ENCODE assay signal across 8 cellular contexts in genomic region chr3:152307829-152308474, GRCh38. TPM values are rescaled to one million over a fixed set of nuclear protein-coding genes. Genes with fewer than 3 reads are reported as not detected.
A peak's percentile ranks its signal among the peaks of the same experiment; 100 is the strongest.
DNase-seq lines count a peak whose midpoint lies in the region; ATAC-seq, FAIRE-seq and TF ChIP-seq lines count a peak whose summit lies in the region.

No MANE protein-coding gene starts in this region.

- intact Hi-C loops in kidney (cut with DNase I): no loop called here
- intact Hi-C loops in head of caudate nucleus (cut with DNase I): no loop called here

- H3K4me1 ChIP-seq in GM23338 (ENCODE audit: insufficient read depth): peaks cover 52% of the 10 kb centered on the region
- H3K4me1 ChIP-seq in kidney (ENCODE audit: control insufficient read depth in 1 of 2, insufficient read depth in 1 of 2, low read depth in 1 of 2, low read length in 2 of 2): peaks cover 13 to 23% of the 10 kb centered on the region in 2 donors

- DNase-seq in GM23338 (ENCODE audit: low spot score) (peak; percentile 25), kidney (no peak), dermis blood vessel endothelial cell (no peak), head of caudate nucleus (no peak), AG08396 (ENCODE audit: low spot score) (no peak)
- DNase-seq in stimulated activated effector memory CD8-positive, alpha-beta T cell treated with anti-CD3 and anti-CD28 coated beads, Interleukin-12 subunit alpha, Interleukin-12 subunit beta, amount 100 ng/mL, for 72 hours (ENCODE audit: low spot score in 2 of 2): no peak

- H3K36me3 ChIP-seq in GM23338 (ENCODE audit: insufficient read depth) (no peaks in the 10 kb centered on the region), kidney (ENCODE audit: control insufficient read depth in 1 of 2, insufficient read depth in 2 of 2, low read length in 2 of 2) (no peaks in the 10 kb centered on the region)

- H3K27me3 Mint-ChIP-seq in GM23338 (ENCODE audit: insufficient read depth, low read depth, poor library complexity): no peaks in the 10 kb centered on the region

- no peak overlapping the region for H3K4me3 Mint-ChIP-seq in GM23338
- no peak overlapping the region for H3K4me3 Mint-ChIP-seq in stimulated activated effector memory CD8-positive, alpha-beta T cell treated with anti-CD3 and anti-CD28 coated beads, Interleukin-12 subunit alpha, Interleukin-12 subunit beta, amount 100 ng/mL, for 72 hours

- ATAC-seq in GM23338: peak; percentile 76
- ATAC-seq in stimulated activated effector memory CD8-positive, alpha-beta T cell treated with anti-CD3 and anti-CD28 coated beads, Interleukin-12 subunit alpha, Interleukin-12 subunit beta, amount 100 ng/mL, for 72 hours: no peak
- no peak for ATAC-seq in GM18873 (IDR thresholded peaks at IDR 0.05; ENCODE audit: low FRiP score, unreplicated experiment)

- H3K4me2 ChIP-seq in GM23338: peak overlapping the region; percentile 37; the same call in 1 of the 2 replicates

- peaks cover 51% of the 10 kb centered on the region for H3K79me2 ChIP-seq in GM23338 (replicated peaks; ENCODE audit: insufficient read depth)

- no peak for FAIRE-seq in kidney (lab: Jason Lieb, UNC)

- no peak overlapping the region for H3K9ac ChIP-seq in kidney (ENCODE audit: low read length in 2 of 2)

- H3K9me3 Mint-ChIP-seq in GM23338: no peaks in the 10 kb centered on the region
- H3K9me3 Mint-ChIP-seq in stimulated activated effector memory CD8-positive, alpha-beta T cell treated with anti-CD3 and anti-CD28 coated beads, Interleukin-12 subunit alpha, Interleukin-12 subunit beta, amount 100 ng/mL, for 72 hours: no peaks in the 10 kb centered on the region

- no peaks in the 10 kb centered on the region for H3K27me3 ChIP-seq in GM23338 (ENCODE audit: insufficient read depth)

- no peaks in the 10 kb centered on the region for H3K9me2 ChIP-seq in GM23338 (ENCODE audit: insufficient read depth)

- H3K4me1 Mint-ChIP-seq in GM23338: peaks cover 52% of the 10 kb centered on the region
- peaks cover 50% of the 10 kb centered on the region for H3K4me1 Mint-ChIP-seq in stimulated activated effector memory CD8-positive, alpha-beta T cell treated with anti-CD3 and anti-CD28 coated beads, Interleukin-12 subunit alpha, Interleukin-12 subunit beta, amount 100 ng/mL, for 72 hours

- no peak overlapping the region for H2AFZ ChIP-seq in GM23338

- no peak for TF ChIP-seq CTCF in GM23338 (conservative IDR thresholded peaks at IDR 0.05; ENCODE audit: low read depth in 2 of 2)
- TF ChIP-seq CTCF in VCaP (conservative IDR thresholded peaks at IDR 0.05): no peak
- no peak for TF ChIP-seq CTCF in kidney (IDR thresholded peaks at IDR 0.05; ENCODE audit: borderline replicate concordance, extremely low read depth, insufficient read depth)

- no peaks in the 10 kb centered on the region for H3F3A ChIP-seq in GM23338 (replicated peaks; ENCODE audit: low read depth)

- H3K4me3 ChIP-seq in GM23338: no peak overlapping the region
- no peak overlapping the region for H3K4me3 ChIP-seq in kidney (ENCODE audit: low read length in 2 of 2)

- H3K27ac Mint-ChIP-seq in GM23338: peak overlapping the region; percentile 25; the same call in 1 of the 2 replicates
- peak overlapping the region; percentile 84 for H3K27ac Mint-ChIP-seq in stimulated activated effector memory CD8-positive, alpha-beta T cell treated with anti-CD3 and anti-CD28 coated beads, Interleukin-12 subunit alpha, Interleukin-12 subunit beta, amount 100 ng/mL, for 72 hours

- H3K27ac ChIP-seq in GM23338 (ENCODE audit: low read depth): no peak overlapping the region
- peak overlapping the region; percentile 84 for H3K27ac ChIP-seq in VCaP
- peak overlapping the region; percentile 40 to 76 for H3K27ac ChIP-seq in kidney (ENCODE audit: low read depth in 2 of 2, low read length in 2 of 2)

- H3K36me3 Mint-ChIP-seq in GM23338 (ENCODE audit: low read depth): no peaks in the 10 kb centered on the region
- H3K36me3 Mint-ChIP-seq in stimulated activated effector memory CD8-positive, alpha-beta T cell treated with anti-CD3 and anti-CD28 coated beads, Interleukin-12 subunit alpha, Interleukin-12 subunit beta, amount 100 ng/mL, for 72 hours: peaks cover 71% of the 10 kb centered on the region

- H3K9me3 ChIP-seq in kidney (ENCODE audit: control insufficient read depth in 1 of 2, low read length in 2 of 2): no peaks in the 10 kb centered on the region

- no peaks in the 10 kb centered on the region for H4K20me1 ChIP-seq in GM23338 (replicated peaks; ENCODE audit: insufficient read depth)

TF ChIP-seq in GM23338, 12 proteins besides CTCF, POLR2A, EP300 and RAD21 (continues in another document):
- TF ChIP-seq ZNF331 (CRISPR knock-in tag; IDR thresholded peaks at IDR 0.05; ENCODE audit: low read depth) (no peak), ZNF462 (CRISPR knock-in tag; IDR thresholded peaks at IDR 0.05) (no peak), NANOG (IDR thresholded peaks at IDR 0.05; ENCODE audit: borderline replicate concordance) (no peak), EZH2phosphoT487 (IDR thresholded peaks at IDR 0.05; ENCODE audit: unreplicated experiment) (no peak), ETS1 (IDR thresholded peaks at IDR 0.05) (no peak), EZH2 (IDR thresholded peaks at IDR 0.05; ENCODE audit: low read depth, unreplicated experiment) (no peak), POLR2AphosphoS5 (IDR thresholded peaks at IDR 0.05; ENCODE audit: low read depth) (no peak)

RNA-seq across cellular contexts. Expression of gene MBNL1, which starts 39.2 kb away (rescaled TPM):
- 15.7 and 23.2 TPM in 2 replicates for total RNA-seq in GM23338 (2014; rRNA removed; shearing (Covaris generic))
- 8.4 and 9.4 TPM in 2 replicates for polyA plus RNA-seq in GM23338 (2016; fragmentation: Nextera tagmentation; extraction: Ambion mirVana)
- total RNA-seq in kidney: 167 TPM
- 22.0 TPM for polyA plus RNA-seq in kidney (ENCODE audit: insufficient read depth, low read depth, low replicate concordance)
- 389 and 524 TPM in 2 replicates for total RNA-seq in dermis blood vessel endothelial cell
